22 cellular contexts compared by ENCODE assay signal in the genomic region with DNA sequence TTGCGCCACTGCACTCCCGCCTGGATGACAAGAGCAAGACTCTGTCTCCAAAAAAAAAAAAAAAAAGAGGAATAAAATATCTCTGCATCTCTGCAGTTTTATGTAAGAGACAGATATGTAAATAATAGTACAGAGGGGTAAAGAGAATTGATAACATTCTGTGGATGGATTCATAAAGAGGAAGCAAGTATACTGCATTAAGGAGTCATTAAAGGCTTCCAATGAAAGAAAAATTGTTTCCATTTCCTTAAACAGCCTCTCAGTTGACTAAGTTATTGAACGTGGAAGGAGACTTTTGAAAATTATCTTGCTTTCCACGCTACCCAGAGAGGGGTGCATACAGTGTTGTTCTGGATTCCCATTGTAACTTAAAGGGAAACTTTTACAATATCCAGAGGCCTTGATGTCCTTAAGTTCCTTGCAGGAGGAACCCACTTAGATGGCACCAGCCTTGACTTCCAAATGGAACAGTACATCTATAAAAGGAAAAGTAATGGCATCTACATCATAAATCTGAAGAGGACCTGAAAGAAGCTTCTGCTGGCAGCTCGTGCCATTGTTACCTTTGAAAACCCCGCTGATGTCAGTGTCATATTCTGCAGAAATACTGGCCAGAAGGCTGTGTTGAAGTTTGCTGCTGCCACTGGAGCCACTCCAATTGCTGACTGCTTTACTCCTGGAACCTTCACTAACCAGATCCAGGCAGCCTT. TPM values are rescaled to one million over a fixed set of nuclear protein-coding genes. Genes with fewer than 3 reads are reported as not detected.
DNase-seq lines count a peak whose midpoint lies in the region; ATAC-seq and TF ChIP-seq lines count a peak whose summit lies in the region.
"Had no signal": no experiment of that assay in that cellular context is flagged by ENCODE, and none has a peak within 500 bp of the region (broad histone marks: within the 10 kb centered on the region; RNA-seq: fewer than 3 reads in every experiment).

No MANE protein-coding gene starts in this region.

- H3K9me3 ChIP-seq in mammary epithelial cell (replicated peaks; ENCODE audit: insufficient read depth, low read length) (no peaks in the 10 kb centered on the region), breast epithelium (no peaks in the 10 kb centered on the region), tibial nerve (no peaks in the 10 kb centered on the region)
- H3K9me3 ChIP-seq: Caco-2, HAP-1 had no signal

- WGBS in mammary epithelial cell (ENCODE audit: low coverage, missing lambda C conversion rate): over 99% methylated on average over 6 of the region's 6 CpGs
- WGBS in tibial nerve, 2 donors: 90 to 91% methylated on average over 6 of the region's 6 CpGs
- WGBS in lower leg skin, 2 donors: 87 to 91% methylated on average over 6 of the region's 6 CpGs

- no TSS peak for BruUV-seq in MCF 10A (replicated peaks; lab: Mats Ljungman, UMichigan)
- BruUV-seq in mammary epithelial cell (replicated peaks; lab: Mats Ljungman, UMichigan): no TSS peak

- no peak overlapping the region for H3K4me2 ChIP-seq in mammary epithelial cell (ENCODE audit: insufficient read depth, low read depth, low read length)

- dilution Hi-C loops in mammary epithelial cell (cut with HindIII; ENCODE audit: low sequenced_read_pairs): loop anchor here (5.0 kb wide), 1 partner anchor 69 kb away; no protein-coding TSS in a partner anchor

- H3K4me1 ChIP-seq in mammary epithelial cell (ENCODE audit: insufficient read depth, low read length): no peaks in the 10 kb centered on the region
- H3K4me1 ChIP-seq in breast epithelium: peaks cover 0 to 5% of the 10 kb centered on the region in 2 donors
- peaks cover 2 to 52% (median 26%) of the 10 kb centered on the region in 4 donors for H3K4me1 ChIP-seq in tibial nerve

- intact Hi-C loops in MCF 10A (cut with micrococcal nuclease) (no loop called here), mammary epithelial cell (cut with micrococcal nuclease) (no loop called here), breast epithelium (cut with DNase I; ENCODE audit: low total_unique reads) (no loop called here), lower leg skin (cut with DNase I; ENCODE audit: low total_unique reads) (no loop called here)

- no peak for TF ChIP-seq EP300 in tibial nerve (IDR thresholded peaks at IDR 0.05)

- H3K36me3 ChIP-seq in mammary epithelial cell (ENCODE audit: insufficient read depth, low read length) (no peaks in the 10 kb centered on the region), breast epithelium (no peaks in the 10 kb centered on the region), tibial nerve (no peaks in the 10 kb centered on the region)
- H3K36me3 ChIP-seq: HAP-1 had no signal

- peaks cover 8% of the 10 kb centered on the region for H3K9me3 Mint-ChIP-seq in MCF 10A (ENCODE audit: unreplicated experiment)
- peaks cover 8% of the 10 kb centered on the region for H3K9me3 Mint-ChIP-seq in neural crest cell
- peaks cover 7% of the 10 kb centered on the region for H3K9me3 Mint-ChIP-seq in activated CD8-positive, alpha-beta T cell treated with anti-CD3 and anti-CD28 coated beads, Interleukin-2, amount 10 ng/mL, durations not matched to agents 7 days and 5 days (ENCODE audit: insufficient read depth)
- H3K9me3 Mint-ChIP-seq: natural killer cell had no signal

- in situ Hi-C loops in mammary epithelial cell (cut with MboI; ENCODE audit: low sequenced_read_pairs in 2 of 2): no loop called here

- CTCF ChIA-PET in MCF 10A (lab: Yijun Ruan, JAX): interaction anchor here (0.9 kb wide), 1 partner anchor 14 kb away, joined by 5 read pairs; no protein-coding TSS in a partner anchor
- CTCF ChIA-PET in mammary epithelial cell (lab: Charles Lee; ENCODE audit: low non-redundant PET): no interaction called here
- CTCF ChIA-PET in activated CD8-positive, alpha-beta T cell treated with anti-CD3 and anti-CD28 coated beads, Interleukin-2, amount 10 ng/mL, durations not matched to agents 7 days and 5 days (lab: Charles Lee): interaction anchor here (1.4 kb wide), 1 partner anchor 211 kb away, joined by 3 read pairs; no protein-coding TSS in a partner anchor

- peaks cover 6% of the 10 kb centered on the region for H3K36me3 Mint-ChIP-seq in MCF 10A (ENCODE audit: insufficient read depth, unreplicated experiment)
- H3K36me3 Mint-ChIP-seq in neural crest cell (ENCODE audit: low read depth): peaks cover 8% of the 10 kb centered on the region
- H3K36me3 Mint-ChIP-seq in activated CD8-positive, alpha-beta T cell treated with anti-CD3 and anti-CD28 coated beads, Interleukin-2, amount 10 ng/mL, durations not matched to agents 7 days and 5 days (ENCODE audit: low read depth): peaks cover 35% of the 10 kb centered on the region
- H3K36me3 Mint-ChIP-seq: natural killer cell had no signal

- H3K79me2 ChIP-seq in mammary epithelial cell (ENCODE audit: insufficient read depth, low read length): peaks cover 96% of the 10 kb centered on the region

- H3K4me3 Mint-ChIP-seq in MCF 10A (ENCODE audit: unreplicated experiment) (no peak overlapping the region), neural crest cell (no peak overlapping the region)
- H3K4me3 Mint-ChIP-seq in activated CD8-positive, alpha-beta T cell treated with anti-CD3 and anti-CD28 coated beads, Interleukin-2, amount 10 ng/mL, durations not matched to agents 7 days and 5 days: no peak overlapping the region
- H3K4me3 Mint-ChIP-seq: activated CD4-positive, alpha-beta T cell treated with anti-CD3 and anti-CD28 coated beads, Interleukin-2, amount 10 ng/mL, durations not matched to agents 7 days and 5 days; natural killer cell had no signal

- H3K27me3 ChIP-seq in mammary epithelial cell (ENCODE audit: insufficient read depth, low read length) (no peaks in the 10 kb centered on the region), breast epithelium (no peaks in the 10 kb centered on the region), tibial nerve (no peaks in the 10 kb centered on the region)
- H3K27me3 ChIP-seq: dorsolateral prefrontal cortex had no signal

- H3K27me3 Mint-ChIP-seq in MCF 10A (ENCODE audit: insufficient read depth, unreplicated experiment) (no peaks in the 10 kb centered on the region), neural crest cell (ENCODE audit: low read depth) (no peaks in the 10 kb centered on the region)
- H3K27me3 Mint-ChIP-seq in activated CD8-positive, alpha-beta T cell treated with anti-CD3 and anti-CD28 coated beads, Interleukin-2, amount 10 ng/mL, durations not matched to agents 7 days and 5 days (ENCODE audit: low read depth): no peaks in the 10 kb centered on the region
- H3K27me3 Mint-ChIP-seq: activated CD4-positive, alpha-beta T cell treated with anti-CD3 and anti-CD28 coated beads, Interleukin-2, amount 10 ng/mL, durations not matched to agents 7 days and 5 days; B cell had no signal

- H2AFZ ChIP-seq in mammary epithelial cell (ENCODE audit: low read depth, low read length): no peak overlapping the region
- H2AFZ ChIP-seq: parathyroid adenoma had no signal

- H3K27ac ChIP-seq in mammary epithelial cell (ENCODE audit: insufficient read depth, low read depth, low read length): no peak overlapping the region
- peak overlapping the region; percentile 65 to 85 for H3K27ac ChIP-seq in breast epithelium
- H3K27ac ChIP-seq in tibial nerve: peak overlapping the region; percentile 71 to 89 (median 79)
- H3K27ac ChIP-seq: epithelial cell of prostate had no signal

- H3K4me3 ChIP-seq in mammary epithelial cell (replicated peaks in 1 of 3; ENCODE audit: insufficient read depth in 1 of 3, low read depth in 2 of 3, low read length in 3 of 3): no peak overlapping the region
- no peak overlapping the region for H3K4me3 ChIP-seq in breast epithelium
- H3K4me3 ChIP-seq in tibial nerve: no peak overlapping the region
- no peak overlapping the region for H3K4me3 ChIP-seq in lower leg skin (ENCODE audit: low read depth, poor library complexity, severe bottlenecking)
- H3K4me3 ChIP-seq: HAP-1 had no signal

- H3K27ac Mint-ChIP-seq in MCF 10A (ENCODE audit: low read depth, unreplicated experiment): peak overlapping the region; percentile 87
- H3K27ac Mint-ChIP-seq in neural crest cell (ENCODE audit: unreplicated experiment): peak overlapping the region; percentile 30
- H3K27ac Mint-ChIP-seq in activated CD8-positive, alpha-beta T cell treated with anti-CD3 and anti-CD28 coated beads, Interleukin-2, amount 10 ng/mL, durations not matched to agents 7 days and 5 days: no peak overlapping the region
- H3K27ac Mint-ChIP-seq: activated CD4-positive, alpha-beta T cell treated with anti-CD3 and anti-CD28 coated beads, Interleukin-2, amount 10 ng/mL, durations not matched to agents 7 days and 5 days had no signal

- no peak overlapping the region for H3K9ac ChIP-seq in mammary epithelial cell (ENCODE audit: insufficient read depth, low read length)
- H3K9ac ChIP-seq: parathyroid adenoma had no signal

- peaks cover 37% of the 10 kb centered on the region for H3K4me1 Mint-ChIP-seq in MCF 10A (ENCODE audit: insufficient read depth, unreplicated experiment)
- H3K4me1 Mint-ChIP-seq in neural crest cell: peaks cover 40% of the 10 kb centered on the region
- H3K4me1 Mint-ChIP-seq in activated CD8-positive, alpha-beta T cell treated with anti-CD3 and anti-CD28 coated beads, Interleukin-2, amount 10 ng/mL, durations not matched to agents 7 days and 5 days (ENCODE audit: low read depth): peaks cover 33% of the 10 kb centered on the region

- no peak for ATAC-seq in activated CD8-positive, alpha-beta T cell treated with anti-CD3 and anti-CD28 coated beads, Interleukin-2, amount 10 ng/mL, durations not matched to agents 7 days and 5 days

- TF ChIP-seq CTCF in MCF 10A (IDR thresholded peaks at IDR 0.05; ENCODE audit: unreplicated experiment) (no peak), mammary epithelial cell (conservative IDR thresholded peaks at IDR 0.05 in 1 of 2, IDR thresholded peaks at IDR 0.05 in 1 of 2; ENCODE audit: extremely low read depth in 1 of 2, insufficient read depth in 1 of 2, low read depth in 1 of 2, low read length in 2 of 2) (no peak), breast epithelium (IDR thresholded peaks at IDR 0.05) (no peak), neural crest cell (conservative IDR thresholded peaks at IDR 0.05) (no peak), tibial nerve (IDR thresholded peaks at IDR 0.05) (no peak), lower leg skin (IDR thresholded peaks at IDR 0.05) (no peak)

- DNase-seq in MCF 10A (ENCODE audit: unreplicated experiment) (no peak), mammary epithelial cell (no peak), breast epithelium (ENCODE audit: low spot score in 2 of 2) (no peak), neural crest cell (ENCODE audit: low read depth, low spot score) (no peak), tibial nerve (ENCODE audit: low spot score in 2 of 2) (no peak), ureter (ENCODE audit: low spot score) (no peak), lower leg skin (ENCODE audit: low spot score in 2 of 2) (no peak)
- no peak for DNase-seq in activated CD8-positive, alpha-beta T cell treated with anti-CD3 and anti-CD28 coated beads, Interleukin-2, amount 10 ng/mL, durations not matched to agents 7 days and 5 days
- DNase-seq: activated CD4-positive, alpha-beta T cell treated with anti-CD3 and anti-CD28 coated beads, Interleukin-2, amount 10 ng/mL, durations not matched to agents 7 days and 5 days; activated CD8-positive, alpha-beta memory T cell treated with anti-CD3 and anti-CD28 coated beads, Interleukin-2, amount 50 U/mL, for 4 hours; Caco-2; dorsolateral prefrontal cortex; foreskin melanocyte; mesendoderm; natural killer cell; NCI-H1105 treated with DMSO at 0.1 percent for 48 hours; NCI-H2107; NCI-H524 treated with DMSO at 0.1 percent for 48 hours had no signal

- H4K20me1 ChIP-seq in mammary epithelial cell (ENCODE audit: insufficient read depth, low read length): no peaks in the 10 kb centered on the region

- TF ChIP-seq POLR2A in breast epithelium (IDR thresholded peaks at IDR 0.05) (no peak), tibial nerve (IDR thresholded peaks at IDR 0.05) (no peak), lower leg skin (IDR thresholded peaks at IDR 0.05) (no peak)

- POLR2A ChIA-PET in MCF 10A (lab: Yijun Ruan, JAX): interaction anchor here (1.3 to 1.9 kb wide), 4 partner anchors 10 to 13 kb away, joined by 4 to 15 read pairs (median 5); a partner anchor contains a TSS
- POLR2A ChIA-PET in activated CD8-positive, alpha-beta T cell treated with anti-CD3 and anti-CD28 coated beads, Interleukin-2, amount 10 ng/mL, durations not matched to agents 7 days and 5 days (lab: Charles Lee): no interaction called here

RNA-seq across cellular contexts. Expression of a gene that starts 13.8 kb away (rescaled TPM):
- total RNA-seq in MCF 10A (2022) (54.3 and 56.4 TPM in 2 replicates), mammary epithelial cell (10 to 100 TPM; 29.6 to 37.5 TPM), breast epithelium (100 to 1,000 TPM in 1 of 3 donors, 10 to 100 TPM in 2; 79.0 to 124 (median 95.0) TPM), neural crest cell (44.8 and 50.1 TPM in 2 replicates), tibial nerve (100 to 1,000 TPM in 2 of 4 donors, 10 to 100 TPM in 2; 82.6 to 112 (median 94.9) TPM), ureter (58.4 TPM), lower leg skin (10 to 100 TPM; 55.8 to 85.6 (median 59.9) TPM)
- 5.7 TPM for polyA plus RNA-seq in mammary epithelial cell
- polyA minus RNA-seq in mammary epithelial cell: 36.0 TPM
- total RNA-seq in activated CD8-positive, alpha-beta T cell treated with anti-CD3 and anti-CD28 coated beads, Interleukin-2, amount 10 ng/mL, durations not matched to agents 7 days and 5 days: 10 to 100 TPM; 59.3 to 65.1 TPM
